30 cellular contexts compared by ENCODE assay signal in genomic region chr18:76262956-76263955, GRCh38.
A peak's percentile ranks its signal among the peaks of the same experiment; 100 is the strongest.
DNase-seq lines count a peak whose midpoint lies in the region; ATAC-seq and TF ChIP-seq lines count a peak whose summit lies in the region.
"Had no signal": no experiment of that assay in that cellular context is flagged by ENCODE, and none has a peak within 500 bp of the region (broad histone marks: within the 10 kb centered on the region; RNA-seq: fewer than 3 reads in every experiment).

No MANE protein-coding gene starts in this region.

- no peaks in the 10 kb centered on the region for H3K9me3 ChIP-seq in HAP-1
- no peaks in the 10 kb centered on the region for H3K9me3 ChIP-seq in tibial nerve
- H3K9me3 ChIP-seq: tibial artery had no signal

- H3K36me3 ChIP-seq in HAP-1 (replicated peaks) (no peaks in the 10 kb centered on the region), tibial nerve (no peaks in the 10 kb centered on the region)
- H3K36me3 ChIP-seq: tibial artery had no signal

- WGBS in tibial nerve, 2 donors, result 59 to 61% methylated on average over 21 of the region's 21 CpGs

- DNase-seq in HAP-1 (ENCODE audit: low spot score in 2 of 2) (peak; percentile 31 to 32), NCI-H2227 (lab: John Stamatoyannopoulos, UW; ENCODE audit: unreplicated experiment) (peak; percentile 84), tibial nerve (ENCODE audit: low spot score in 2 of 2) (no peak), NCI-H2196 (lab: John Stamatoyannopoulos, UW; ENCODE audit: unreplicated experiment) (no peak)
- no peak for DNase-seq in stimulated activated CD4-positive, alpha-beta T cell treated with anti-CD3 and anti-CD28 coated beads, Interleukin-15, amount 100 ng/mL, for 24 hours
- DNase-seq: activated CD4-positive, alpha-beta T cell treated with anti-CD3 and anti-CD28 coated beads for 1 hour; activated CD8-positive, alpha-beta T cell treated with anti-CD3 and anti-CD28 coated beads, Interleukin-2, amount 10 ng/mL, durations not matched to agents 7 days and 5 days; activated effector memory CD4-positive, alpha-beta T cell treated with Interleukin-2 at 50 U/mL for 16 hours; aorta; C1 segment of cervical spinal cord; COR-L47; cortex of kidney; effector memory CD8-positive, alpha-beta T cell; foreskin melanocyte; IMR-90; NCI-H1048; NCI-H2081; NCI-H510A; NK-92 treated with Interleukin-12 subunit alpha and Interleukin-12 subunit beta, amount 100 ng/mL, for 24 hours; PC-9; stimulated activated CD8-positive, alpha-beta memory T cell treated with anti-CD3 and anti-CD28 coated beads, Interleukin-4, amount 100 ng/mL, for 48 hours; stimulated activated naive CD8-positive, alpha-beta T cell treated with anti-CD3 and anti-CD28 coated beads, Interleukin-15, amount 100 ng/mL, for 72 hours; T-helper 2 cell; tibial artery had no signal

- H3K36me3 Mint-ChIP-seq in nephron (ENCODE audit: low read depth), result no peaks in the 10 kb centered on the region
- H3K36me3 Mint-ChIP-seq: activated naive CD8-positive, alpha-beta T cell had no signal

- no peaks in the 10 kb centered on the region for H3K27me3 Mint-ChIP-seq in nephron (ENCODE audit: low read depth)
- H3K27me3 Mint-ChIP-seq: activated naive CD8-positive, alpha-beta T cell had no signal

- H3K4me3 ChIP-seq in HAP-1, result no peak overlapping the region
- no peak overlapping the region for H3K4me3 ChIP-seq in tibial nerve
- H3K4me3 ChIP-seq: lung, PC-9, skin epidermis, tibial artery had no signal

- H3K27ac Mint-ChIP-seq in nephron, result peak overlapping the region; percentile 75 to 87 (median 83)
- H3K27ac Mint-ChIP-seq: activated CD8-positive, alpha-beta T cell treated with anti-CD3 and anti-CD28 coated beads, Interleukin-2, amount 10 ng/mL, durations not matched to agents 7 days and 5 days; activated naive CD8-positive, alpha-beta T cell; effector memory CD8-positive, alpha-beta T cell had no signal

- in situ Hi-C loops in HAP-1 (cut with MboI; ENCODE audit: low sequenced_read_pairs), result no loop called here

- no peak for ATAC-seq in HG02870 (IDR thresholded peaks at IDR 0.05; ENCODE audit: unreplicated experiment)
- ATAC-seq: activated CD8-positive, alpha-beta T cell treated with anti-CD3 and anti-CD28 coated beads, Interleukin-2, amount 10 ng/mL, durations not matched to agents 7 days and 5 days; effector memory CD8-positive, alpha-beta T cell; Right ventricle myocardium inferior had no signal

- no peak for TF ChIP-seq POLR2A in tibial nerve (IDR thresholded peaks at IDR 0.05)

- peak overlapping the region in 2 of 3 experiments; percentile 41 to 48 for H3K4me3 Mint-ChIP-seq in nephron
- H3K4me3 Mint-ChIP-seq: activated CD8-positive, alpha-beta T cell treated with anti-CD3 and anti-CD28 coated beads, Interleukin-2, amount 10 ng/mL, durations not matched to agents 7 days and 5 days; activated naive CD8-positive, alpha-beta T cell; effector memory CD8-positive, alpha-beta T cell; stimulated activated naive CD8-positive, alpha-beta T cell treated with anti-CD3 and anti-CD28 coated beads, Interleukin-15, amount 100 ng/mL, for 72 hours had no signal

- no peak for TF ChIP-seq EP300 in tibial nerve (IDR thresholded peaks at IDR 0.05)

- peaks cover 4% of the 10 kb centered on the region; the same call in 1 of the 2 replicates for H3K4me1 ChIP-seq in HAP-1
- peaks cover 0 to 42% (median 12%) of the 10 kb centered on the region in 4 donors for H3K4me1 ChIP-seq in tibial nerve

- H3K27ac ChIP-seq in tibial nerve, result peak overlapping the region in 3 of 4 donors; percentile 2 to 84 (median 26)
- H3K27ac ChIP-seq: PC-9 had no signal

- no peaks in the 10 kb centered on the region for H3K9me3 Mint-ChIP-seq in nephron
- H3K9me3 Mint-ChIP-seq: effector memory CD8-positive, alpha-beta T cell; stimulated activated naive CD8-positive, alpha-beta T cell treated with anti-CD3 and anti-CD28 coated beads, Interleukin-15, amount 100 ng/mL, for 72 hours had no signal

- no peaks in the 10 kb centered on the region for H3K27me3 ChIP-seq in HAP-1 (ENCODE audit: low read depth)
- H3K27me3 ChIP-seq in tibial nerve, result no peaks in the 10 kb centered on the region

- peaks cover 74% of the 10 kb centered on the region for H3K4me1 Mint-ChIP-seq in nephron

- no peak for TF ChIP-seq CTCF in nephron (IDR thresholded peaks at IDR 0.05; ENCODE audit: unreplicated experiment in 3 of 3)
- TF ChIP-seq CTCF in tibial nerve (IDR thresholded peaks at IDR 0.05), result no peak

Comparison
In these comparisons a context has a peak if more than half of its experiments do, and no peak if none do; other contexts are left out.
1. DNase-seq: peak in HAP-1 (2 of 2) and NCI-H2227 (single experiment); none in tibial nerve (0 of 2), stimulated activated CD4-positive, alpha-beta T cell treated with anti-CD3 and anti-CD28 coated beads, Interleukin-15, amount 100 ng/mL, for 24 hours (single experiment) and NCI-H2196 (single experiment).